8 cellular contexts compared by ENCODE assay signal in the genomic region with DNA sequence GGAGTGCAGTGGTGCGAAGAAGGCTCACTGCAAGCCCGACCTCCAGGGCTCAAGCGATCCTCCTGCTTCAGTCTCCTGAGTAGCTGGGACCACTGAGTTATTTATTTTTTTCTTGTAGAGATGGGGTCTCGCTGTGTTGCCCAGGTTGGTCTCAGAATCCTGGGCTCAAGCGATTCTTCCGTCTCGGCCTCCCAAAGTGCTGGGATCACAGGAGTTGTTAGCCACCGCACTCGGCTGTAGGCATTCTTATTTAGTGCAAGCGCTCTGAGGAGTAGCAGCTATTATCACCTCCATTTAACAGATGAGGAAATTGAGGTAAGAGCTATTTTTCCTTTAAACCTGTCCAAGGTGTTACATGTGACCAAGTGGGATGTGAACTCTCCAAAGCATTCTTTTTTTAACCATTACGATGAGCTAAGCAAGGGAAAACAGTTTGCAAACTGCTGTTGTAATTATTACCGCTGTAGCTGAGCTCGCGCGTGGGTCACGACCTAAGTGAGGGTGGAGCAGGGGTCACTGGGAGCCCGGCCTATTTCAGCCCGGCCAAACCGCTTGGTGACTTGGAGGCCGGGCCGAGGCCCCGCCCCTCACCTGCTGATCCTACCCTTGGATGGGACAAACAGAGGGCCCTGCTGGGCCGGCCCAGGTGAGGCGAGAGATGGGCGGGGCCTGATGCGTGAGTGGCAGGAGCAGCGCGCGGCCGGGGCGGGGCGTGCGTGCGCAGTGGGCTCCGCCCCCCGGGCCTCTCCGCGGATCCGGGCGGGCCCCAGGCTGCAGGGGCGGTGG. TPM values are rescaled to one million over a fixed set of nuclear protein-coding genes. Genes with fewer than 3 reads are reported as not detected.
A peak's percentile ranks its signal among the peaks of the same experiment; 100 is the strongest.
DNase-seq lines count a peak whose midpoint lies in the region; ATAC-seq and TF ChIP-seq lines count a peak whose summit lies in the region.

No MANE protein-coding gene starts in this region.

- H3K27ac ChIP-seq in RWPE1: peak overlapping the region; percentile 95

- H3K36me3 Mint-ChIP-seq in IgD-negative memory B cell (no peaks in the 10 kb centered on the region), nephron (ENCODE audit: low read depth) (no peaks in the 10 kb centered on the region)

- CTCF ChIA-PET in RWPE1 (lab: Yijun Ruan, JAX): interaction anchor here (0.6 kb wide), 1 partner anchor 1032 kb away, joined by 3 read pairs; no protein-coding TSS in a partner anchor

- ATAC-seq in GM21528 (IDR thresholded peaks at IDR 0.05; ENCODE audit: low FRiP score, unreplicated experiment): peak; percentile 81

- peak overlapping the region; percentile 64 for H3K4me3 ChIP-seq in fibroblast of the aortic adventitia (ENCODE audit: low read depth, low read length)

- POLR2A ChIA-PET in RWPE1 (lab: Yijun Ruan, JAX; ENCODE audit: low non-redundant PET): no interaction called here

- H3K27me3 Mint-ChIP-seq in IgD-negative memory B cell: peaks cover 54% of the 10 kb centered on the region
- H3K27me3 Mint-ChIP-seq in nephron (ENCODE audit: low read depth): peaks cover 26% of the 10 kb centered on the region

- H3K27ac Mint-ChIP-seq in IgD-negative memory B cell (no peak overlapping the region), nephron (peak overlapping the region in 1 of 3 experiments; percentile 35)

- peak overlapping the region; percentile 66 to 89 (median 75) for H3K4me3 Mint-ChIP-seq in IgD-negative memory B cell
- H3K4me3 Mint-ChIP-seq in nephron: peak overlapping the region; percentile 80 to 85 (median 84)

- peaks cover 4 to 11% (median 10%) of the 10 kb centered on the region in 3 donors for H3K4me1 Mint-ChIP-seq in IgD-negative memory B cell
- H3K4me1 Mint-ChIP-seq in nephron: peaks cover 51% of the 10 kb centered on the region

- peaks cover 0 to 2% (median 0%) of the 10 kb centered on the region in 3 donors for H3K9me3 Mint-ChIP-seq in IgD-negative memory B cell
- no peaks in the 10 kb centered on the region for H3K9me3 Mint-ChIP-seq in nephron

- DNase-seq in COLO668 (lab: John Stamatoyannopoulos, UW; ENCODE audit: unreplicated experiment): peak; percentile 92
- DNase-seq in RWPE1 (ENCODE audit: low spot score): peak; percentile 92
- peak; percentile 73 for DNase-seq in activated effector memory CD4-positive, alpha-beta T cell treated with Interleukin-2 at 50 U/mL for 16 hours
- DNase-seq in fibroblast of the aortic adventitia (ENCODE audit: low read depth): peak; percentile 42
- peak; percentile 69 to 84 (median 76) for DNase-seq in stimulated activated naive CD4-positive, alpha-beta T cell (lab: John Stamatoyannopoulos, UW)

- TF ChIP-seq CTCF in RWPE1 (conservative IDR thresholded peaks at IDR 0.05; ENCODE audit: low read depth) (no peak), fibroblast of the aortic adventitia (IDR thresholded peaks at IDR 0.05; ENCODE audit: insufficient read depth, low read length) (no peak), nephron (IDR thresholded peaks at IDR 0.05; ENCODE audit: unreplicated experiment in 3 of 3) (no peak)

RNA-seq across cellular contexts. Expression of a gene that starts 0.4 kb away (rescaled TPM):
- polyA plus RNA-seq in IgD-negative memory B cell: not detected
- 2.5 and 5.7 TPM in 2 replicates for total RNA-seq in fibroblast of the aortic adventitia (ENCODE audit: low replicate concordance)

RNA-seq across cellular contexts. Expression of a gene that starts 10.8 kb away (rescaled TPM):
- polyA plus RNA-seq in IgD-negative memory B cell: not detected
- not detected in 2 replicates for total RNA-seq in fibroblast of the aortic adventitia (ENCODE audit: low replicate concordance)

Comparison
In these comparisons a context has a peak if more than half of its experiments do, and no peak if none do; other contexts are left out.
1. Peak in every context shown above with its lines: DNase-seq, ATAC-seq, H3K4me3 ChIP-seq and H3K27ac ChIP-seq.
2. DNase-seq: peak in every context shown above with its lines; median percentile 92 in COLO668; 92 in RWPE1; 76 in stimulated activated naive CD4-positive, alpha-beta T cell; 73 in activated effector memory CD4-positive, alpha-beta T cell treated with Interleukin-2 at 50 U/mL for 16 hours; 42 in fibroblast of the aortic adventitia.